Comparison of ENCODE assay signal across 8 cellular contexts in genomic region chr1:109617291-109617801, GRCh38. TPM values are rescaled to one million over a fixed set of nuclear protein-coding genes. Genes with fewer than 3 reads are reported as not detected.
A peak's percentile ranks its signal among the peaks of the same experiment; 100 is the strongest.
DNase-seq lines count a peak whose midpoint lies in the region; ATAC-seq and TF ChIP-seq lines count a peak whose summit lies in the region.

No MANE protein-coding gene starts in this region.

- DNase-seq in CD1c-positive myeloid dendritic cell (ENCODE audit: extremely low spot score) (peak; percentile 90), brain microvascular endothelial cell (peak; percentile 92), Ammon's horn (ENCODE audit: low spot score) (no peak), substantia nigra (lab: John Stamatoyannopoulos, UW) (no peak)
- no peak for DNase-seq in activated T-cell treated with anti-CD3 and anti-CD28 coated beads, Interleukin-2, amount 50 U/mL, for 48 hours

- no peaks in the 10 kb centered on the region for H3K36me3 Mint-ChIP-seq in IgD-negative memory B cell

- in situ Hi-C loops in brain microvascular endothelial cell (cut with HindIII; ENCODE audit: low pct_ligation_motif_present, low sequenced_read_pairs): no loop called here

- H3K4me3 Mint-ChIP-seq in IgD-negative memory B cell: peak overlapping the region in 1 of 4 donors; percentile 37

- H3K27ac Mint-ChIP-seq in IgD-negative memory B cell: peak overlapping the region in 2 of 3 donors; percentile 63 to 69

- H3K4me1 Mint-ChIP-seq in IgD-negative memory B cell: peaks cover 25 to 32% (median 27%) of the 10 kb centered on the region in 3 donors

- H3K9me3 Mint-ChIP-seq in IgD-negative memory B cell: no peaks in the 10 kb centered on the region

- H3K27me3 ChIP-seq in brain microvascular endothelial cell (replicated peaks) (no peaks in the 10 kb centered on the region), muscle layer of duodenum (ENCODE audit: low read depth, low read length) (no peaks in the 10 kb centered on the region)

- TF ChIP-seq CTCF in brain microvascular endothelial cell (IDR thresholded peaks at IDR 0.05; ENCODE audit: low read depth, low read length, missing control alignments): no peak

- no peak for ATAC-seq in HG02642 (IDR thresholded peaks at IDR 0.05; ENCODE audit: poor library complexity, unreplicated experiment)

- H3K27ac ChIP-seq in brain microvascular endothelial cell (peak overlapping the region; percentile 87), muscle layer of duodenum (ENCODE audit: low read length) (peak overlapping the region; percentile 62), substantia nigra (ENCODE audit: low read depth, low read length, poor library complexity, severe bottlenecking) (no peak overlapping the region)

- H3K4me1 ChIP-seq in muscle layer of duodenum (ENCODE audit: control insufficient read depth in 1 of 2, insufficient read depth in 2 of 2, low read length in 2 of 2): peaks cover 12 to 24% of the 10 kb centered on the region in 2 donors

- H3K27me3 Mint-ChIP-seq in IgD-negative memory B cell: no peaks in the 10 kb centered on the region

- no peaks in the 10 kb centered on the region for H3K9me3 ChIP-seq in muscle layer of duodenum (ENCODE audit: control insufficient read depth in 1 of 2, low read length in 2 of 2)

- no peaks in the 10 kb centered on the region for H3K36me3 ChIP-seq in brain microvascular endothelial cell (replicated peaks)
- peaks cover 0 to 7% of the 10 kb centered on the region in 2 donors for H3K36me3 ChIP-seq in muscle layer of duodenum (ENCODE audit: control insufficient read depth in 1 of 2, insufficient read depth in 2 of 2, low read length in 2 of 2)

- H3K4me3 ChIP-seq in brain microvascular endothelial cell (ENCODE audit: low read depth, low read length) (no peak overlapping the region), muscle layer of duodenum (ENCODE audit: low read depth in 1 of 2, low read length in 2 of 2) (no peak overlapping the region)

RNA-seq across cellular contexts. Expression of gene GNAT2, which starts 2.1 kb away (rescaled TPM):
- not detected for polyA plus RNA-seq in IgD-negative memory B cell

RNA-seq across cellular contexts. Expression of gene AMPD2, which starts 2.3 kb away (rescaled TPM):
- 40.7 TPM for polyA plus RNA-seq in IgD-negative memory B cell

RNA-seq across cellular contexts. Expression of gene GSTM4, which starts 38.6 kb away (rescaled TPM):
- polyA plus RNA-seq in IgD-negative memory B cell: 22.3 TPM

RNA-seq across cellular contexts. Expression of gene GSTM2, which starts 50.5 kb away (rescaled TPM):
- polyA plus RNA-seq in IgD-negative memory B cell: 11.6 TPM

Comparison
In these comparisons a context has a peak if more than half of its experiments do, and no peak if none do; other contexts are left out.
1. DNase-seq: peak in CD1c-positive myeloid dendritic cell (single experiment) and brain microvascular endothelial cell (single experiment); none in Ammon's horn (single experiment), substantia nigra (0 of 49) and activated T-cell treated with anti-CD3 and anti-CD28 coated beads, Interleukin-2, amount 50 U/mL, for 48 hours (0 of 2).